24 cellular contexts compared by ENCODE assay signal in the genomic region with DNA sequence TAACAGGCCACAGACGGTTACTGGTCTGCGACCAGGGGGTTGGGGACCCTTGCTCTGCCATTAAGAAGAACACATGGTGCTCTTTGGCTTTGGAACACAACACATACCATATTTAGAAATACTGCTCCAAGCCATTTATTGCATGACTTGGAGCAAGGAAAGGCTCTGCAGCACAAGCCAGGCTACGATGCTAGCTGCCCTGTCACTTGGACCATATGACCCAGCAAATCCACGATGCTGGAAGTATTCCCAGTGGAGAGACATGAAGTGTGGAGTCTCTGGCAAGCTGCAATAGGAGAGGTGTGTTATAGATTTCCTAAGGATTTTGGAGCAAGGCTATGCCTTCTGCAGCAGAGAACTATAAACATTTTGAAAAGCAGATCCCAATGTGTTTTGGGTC.
"Had no signal": no experiment of that assay in that cellular context is flagged by ENCODE, and none has a peak within 500 bp of the region (broad histone marks: within the 10 kb centered on the region; RNA-seq: fewer than 3 reads in every experiment).

No MANE protein-coding gene starts in this region.

- H3K36me3 Mint-ChIP-seq: brain had no signal

- H3K27me3 Mint-ChIP-seq: activated naive CD8-positive, alpha-beta T cell; brain; central memory CD8-positive, alpha-beta T cell had no signal

- H3K27ac Mint-ChIP-seq: activated CD8-positive, alpha-beta T cell treated with anti-CD3 and anti-CD28 coated beads, Interleukin-2, amount 10 ng/mL, durations not matched to agents 7 days and 5 days; activated naive CD8-positive, alpha-beta T cell had no signal

- DNase-seq: activated CD4-positive, alpha-beta T cell treated with anti-CD3 and anti-CD28 coated beads for 4 hours; activated CD4-positive, alpha-beta T cell treated with anti-CD3 and anti-CD28 coated beads, Interleukin-2, amount 50 U/mL, for 4 hours; activated CD8-positive, alpha-beta memory T cell treated with anti-CD3 and anti-CD28 coated beads, Interleukin-2, amount 50 U/mL, for 48 hours; activated CD8-positive, alpha-beta T cell treated with anti-CD3 and anti-CD28 coated beads, Interleukin-2, amount 10 ng/mL, durations not matched to agents 7 days and 5 days; activated T-cell treated with anti-CD3 and anti-CD28 coated beads, Interleukin-2, amount 50 U/mL, for 1 hour; amygdala; colonic mucosa; KG1; NCI-H1092 treated with DMSO at 0.1 percent for 48 hours; NCI-H1417 treated with DMSO at 0.1 percent for 48 hours; NCI-H187; NCI-H2081; NCI-H510A treated with DMSO at 0.1 percent for 48 hours; NK-92 treated with Interleukin-12 subunit alpha and Interleukin-12 subunit beta, amount 100 ng/mL, for 24 hours; OCI-M1; RPMI8226; SHP77; SW 1271 had no signal

- H3K4me3 Mint-ChIP-seq: activated CD8-positive, alpha-beta T cell treated with anti-CD3 and anti-CD28 coated beads, Interleukin-2, amount 10 ng/mL, durations not matched to agents 7 days and 5 days; activated naive CD8-positive, alpha-beta T cell; brain; central memory CD8-positive, alpha-beta T cell had no signal

- ATAC-seq: activated CD4-positive, CD25-positive, alpha-beta regulatory T cell treated with anti-CD3 and anti-CD28 coated beads, Interleukin-2, amount 50 U/mL, for 24 hours; activated CD8-positive, alpha-beta T cell treated with anti-CD3 and anti-CD28 coated beads, Interleukin-2, amount 10 ng/mL, durations not matched to agents 7 days and 5 days; Panc1; SK-N-SH treated with all-trans-retinoic acid at 6 μM for 48 hours had no signal

- H3K9me3 Mint-ChIP-seq: brain; central memory CD8-positive, alpha-beta T cell had no signal
